Comparison of ENCODE assay signal across 8 cellular contexts in genomic region chr1:2198571-2198970, GRCh38. TPM values are rescaled to one million over a fixed set of nuclear protein-coding genes. Genes with fewer than 3 reads are reported as not detected.
DNase-seq lines count a peak whose midpoint lies in the region; ATAC-seq and TF ChIP-seq lines count a peak whose summit lies in the region.

No MANE protein-coding gene starts in this region.

- H3K36me3 ChIP-seq in esophagus squamous epithelium, result no peaks in the 10 kb centered on the region
- H3K36me3 ChIP-seq in parathyroid adenoma (ENCODE audit: control insufficient read depth, insufficient read depth, low read length), result no peaks in the 10 kb centered on the region

- H2AFZ ChIP-seq in parathyroid adenoma, result no peak overlapping the region

- H3K79me2 ChIP-seq in parathyroid adenoma, result no peaks in the 10 kb centered on the region

- TF ChIP-seq CTCF in CD4-positive, alpha-beta T cell (IDR thresholded peaks at IDR 0.05), result no peak
- TF ChIP-seq CTCF in esophagus squamous epithelium (IDR thresholded peaks at IDR 0.05), result no peak
- TF ChIP-seq CTCF in parathyroid adenoma (IDR thresholded peaks at IDR 0.05), result no peak

- H3K27me3 ChIP-seq in CD4-positive, alpha-beta T cell (ENCODE audit: control insufficient read depth, insufficient read depth, low read length), result no peaks in the 10 kb centered on the region
- H3K27me3 ChIP-seq in esophagus squamous epithelium (no peaks in the 10 kb centered on the region), parathyroid adenoma (ENCODE audit: control insufficient read depth, insufficient read depth, low read length) (no peaks in the 10 kb centered on the region)

- WGBS in esophagus squamous epithelium, 2 donors, result 0% methylated on average over 1 to 2 of the region's 11 CpGs

- H3K4me3 ChIP-seq in esophagus squamous epithelium (peak overlapping the region in 2 of 4 donors; percentile 43 to 65), parathyroid adenoma (ENCODE audit: low read depth, low read length) (no peak overlapping the region)

- no peak for DNase-seq in CD4-positive, alpha-beta T cell
- DNase-seq in SW480 (ENCODE audit: low spot score) (peak; percentile 58), esophagus squamous epithelium (lab: John Stamatoyannopoulos, UW) (no peak), amniotic stem cell (lab: John Stamatoyannopoulos, UW) (no peak), NCI-H345 treated with DMSO at 0.1 percent for 48 hours (lab: John Stamatoyannopoulos, UW; ENCODE audit: unreplicated experiment) (no peak), SKM-1 treated with dmso at 0.1 percent for 144 hours (lab: John Stamatoyannopoulos, UW; ENCODE audit: unreplicated experiment) (no peak)

- H3K4me2 ChIP-seq in parathyroid adenoma (ENCODE audit: low read length), result peak overlapping the region; percentile 99

- no peak for ATAC-seq in CD4-positive, alpha-beta T cell (ENCODE audit: poor library complexity)
- ATAC-seq in HG03442 (IDR thresholded peaks at IDR 0.05; ENCODE audit: unreplicated experiment), result no peak

- H3K4me1 Mint-ChIP-seq in CD4-positive, alpha-beta T cell (ENCODE audit: low read depth), result peaks cover 13% of the 10 kb centered on the region

- peak overlapping the region; percentile 86 for H3K27ac Mint-ChIP-seq in CD4-positive, alpha-beta T cell

- H3K4me3 Mint-ChIP-seq in CD4-positive, alpha-beta T cell, result peak overlapping the region; percentile 85

- CTCF ChIA-PET in CD4-positive, alpha-beta T cell (lab: Charles Lee), result interaction anchor here (1.1 kb wide), 1 partner anchor 78 kb away, joined by 5 read pairs; no protein-coding TSS in a partner anchor

- intact Hi-C loops in CD4-positive, alpha-beta T cell (cut with DNase I, micrococcal nuclease), result loop anchor here (5.0 to 10.0 kb wide), 6 partner anchors 34 to 646 kb away; partner anchors contain the start of gene PRXL2B (in 1 of the 2)
- intact Hi-C loops in esophagus squamous epithelium (cut with DNase I), result loop anchor here (10.0 kb wide), 2 partner anchors 116 to 346 kb away; no protein-coding TSS in a partner anchor

- TF ChIP-seq POLR2A in esophagus squamous epithelium (IDR thresholded peaks at IDR 0.05), result no peak

- H3K9ac ChIP-seq in parathyroid adenoma, result no peak overlapping the region

- H3K27ac ChIP-seq in CD4-positive, alpha-beta T cell (ENCODE audit: low read depth, low read length), result peak overlapping the region; percentile 79
- H3K27ac ChIP-seq in esophagus squamous epithelium (peak overlapping the region; percentile 77 to 94 (median 86)), parathyroid adenoma (peak overlapping the region; percentile 32)

- no peaks in the 10 kb centered on the region for H3K27me3 Mint-ChIP-seq in CD4-positive, alpha-beta T cell

- no peaks in the 10 kb centered on the region for H3K9me3 ChIP-seq in CD4-positive, alpha-beta T cell (ENCODE audit: control insufficient read depth, low read length)
- H3K9me3 ChIP-seq in esophagus squamous epithelium (no peaks in the 10 kb centered on the region), parathyroid adenoma (ENCODE audit: control insufficient read depth, low read length) (no peaks in the 10 kb centered on the region)

- H3K36me3 Mint-ChIP-seq in CD4-positive, alpha-beta T cell (ENCODE audit: low read depth), result no peaks in the 10 kb centered on the region

- no peaks in the 10 kb centered on the region for H3K9me3 Mint-ChIP-seq in CD4-positive, alpha-beta T cell

- POLR2A ChIA-PET in CD4-positive, alpha-beta T cell (lab: Charles Lee), result interaction anchor here (0.9 to 2.9 kb wide), 11 partner anchors 29 to 214 kb away, joined by 3 to 15 read pairs (median 8); partner anchors contain the start of genes MORN1, PEX10 and RER1

- H3K4me1 ChIP-seq in esophagus squamous epithelium, result peaks cover 21 to 63% (median 32%) of the 10 kb centered on the region in 3 donors
- H3K4me1 ChIP-seq in parathyroid adenoma, result peaks cover 3% of the 10 kb centered on the region

RNA-seq across cellular contexts. Expression of gene FAAP20, which starts 4.0 kb away (rescaled TPM):
- total RNA-seq in CD4-positive, alpha-beta T cell, result 10 to 100 TPM; 51.7 to 53.1 TPM
- total RNA-seq in esophagus squamous epithelium, result 10 to 100 TPM in 3 of 4 donors, 1 to 10 TPM in 1; 8.6 to 22.5 (median 18.1) TPM

RNA-seq across cellular contexts. Expression of gene SKI, which starts 29.5 kb away (rescaled TPM):
- 100 to 1,000 TPM; 286 to 324 TPM for total RNA-seq in CD4-positive, alpha-beta T cell
- 10 to 100 TPM; 18.2 to 38.8 (median 25.2) TPM for total RNA-seq in esophagus squamous epithelium

Comparison
In these comparisons a context has a peak if more than half of its experiments do, and no peak if none do; other contexts are left out.
1. H3K27ac ChIP-seq: peak in every context shown above with its lines; median percentile 86 in esophagus squamous epithelium; 79 in CD4-positive, alpha-beta T cell; 32 in parathyroid adenoma.
2. RNA of gene SKI, which starts 29.5 kb away (total RNA-seq): 286 to 324 TPM in CD4-positive, alpha-beta T cell; 18.2 to 38.8 TPM in esophagus squamous epithelium; every median in the first group is over 4 times any median in the second.